In the genomic region with DNA sequence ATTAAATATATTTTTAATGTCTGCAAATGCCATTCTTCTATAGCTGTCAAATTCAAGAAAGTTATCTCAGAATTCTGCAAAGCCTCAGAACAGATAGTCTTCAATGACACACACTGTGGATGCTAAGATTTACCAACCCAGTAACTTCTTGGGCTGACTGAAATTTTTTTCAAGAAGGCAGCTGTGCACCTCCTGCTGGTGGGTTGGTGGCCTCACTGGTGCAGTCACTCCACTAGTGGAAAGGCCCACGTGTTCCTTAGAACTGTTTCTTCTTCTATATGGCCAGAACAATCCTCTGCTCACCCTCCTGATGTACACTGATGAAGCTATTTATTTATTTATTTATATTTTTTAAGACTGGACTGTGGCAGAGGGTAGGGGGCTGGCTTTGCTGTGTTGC, we compare ENCODE assay signal across 10 cellular contexts. TPM values are rescaled to one million over a fixed set of nuclear protein-coding genes. Genes with fewer than 3 reads are reported as not detected.
A peak's percentile ranks its signal among the peaks of the same experiment; 100 is the strongest.
DNase-seq lines count a peak whose midpoint lies in the region; ATAC-seq and TF ChIP-seq lines count a peak whose summit lies in the region.
"Had no signal": no experiment of that assay in that cellular context is flagged by ENCODE, and none has a peak within 500 bp of the region (broad histone marks: within the 10 kb centered on the region; RNA-seq: fewer than 3 reads in every experiment).

No MANE protein-coding gene starts in this region.

- in situ Hi-C loops in Panc1 (cut with HindIII; ENCODE audit: low pct_unique_long_range_greater_than_20kb, low sequenced_read_pairs): no loop called here

- WGBS in adrenal gland, 4 donors: 12 to 31% (median 14%) methylated on average over 1 of the region's 1 CpG

- intact Hi-C loops in Panc1 (cut with micrococcal nuclease; ENCODE audit: unreplicated experiment): no loop called here
- intact Hi-C loops in adrenal gland (cut with DNase I): loop anchor here (10.0 kb wide), 1 partner anchor 242 kb away; no protein-coding TSS in a partner anchor

- H3K27me3 ChIP-seq in Panc1 (ENCODE audit: control insufficient read depth, insufficient read depth, low read length) (peaks cover 6% of the 10 kb centered on the region), adrenal gland (peaks cover 15% of the 10 kb centered on the region)
- H3K27me3 ChIP-seq: upper lobe of left lung had no signal

- H3K4me3 ChIP-seq in AG09309 (ENCODE audit: control insufficient read depth, low read depth, low read length) (no peak overlapping the region), Panc1 (ENCODE audit: low read depth in 2 of 2, low read length in 2 of 2) (no peak overlapping the region), fibroblast of villous mesenchyme (ENCODE audit: low read depth, low read length) (no peak overlapping the region), adrenal gland (no peak overlapping the region)
- H3K4me3 ChIP-seq: upper lobe of left lung had no signal

- TF ChIP-seq CTCF in AG09309 (IDR thresholded peaks at IDR 0.05; ENCODE audit: control insufficient read depth, insufficient read depth, low read depth, low read length, missing control alignments): peak; percentile 38
- TF ChIP-seq CTCF in Panc1 (IDR thresholded peaks at IDR 0.05): peak; percentile 34; the same call in 1 of the 2 replicates
- TF ChIP-seq CTCF in fibroblast of villous mesenchyme (IDR thresholded peaks at IDR 0.05; ENCODE audit: insufficient read depth, low read depth, low read length): peak; percentile 37
- TF ChIP-seq CTCF in mesothelial cell of epicardium (IDR thresholded peaks at IDR 0.05; ENCODE audit: unreplicated experiment): no peak
- peak in 3 of 6 experiments; percentile 6 to 27 (median 7) for TF ChIP-seq CTCF in adrenal gland (IDR thresholded peaks at IDR 0.05)

- no peak overlapping the region for H3K4me3 Mint-ChIP-seq in mesothelial cell of epicardium
- H3K4me3 Mint-ChIP-seq: IgD-negative memory B cell had no signal

- CTCF ChIA-PET in Panc1 (lab: Charles Lee): interaction anchor here (0.5 kb wide), 1 partner anchor 9 kb away, joined by 5 read pairs; no protein-coding TSS in a partner anchor

- no TSS peak for BruUV-seq in Panc1 (replicated peaks; lab: Mats Ljungman, UMichigan)

- POLR2A ChIA-PET in Panc1 (lab: Charles Lee): no interaction called here

- H3K4me1 Mint-ChIP-seq in mesothelial cell of epicardium: peaks cover 2% of the 10 kb centered on the region
- H3K4me1 Mint-ChIP-seq: IgD-negative memory B cell had no signal

- DNase-seq in AG09309 (ENCODE audit: low read depth) (no peak), Panc1 (ENCODE audit: low read depth, low spot score) (no peak), fibroblast of villous mesenchyme (ENCODE audit: low read depth) (no peak), mesothelial cell of epicardium (ENCODE audit: low spot score in 2 of 2, unreplicated experiment in 2 of 2) (no peak), adrenal gland (no peak), epidermal melanocyte (ENCODE audit: insufficient read length, low spot score) (no peak)
- DNase-seq in central memory CD4-positive, alpha-beta T cell: no peak
- DNase-seq: upper lobe of left lung had no signal

- H3K36me3 Mint-ChIP-seq in mesothelial cell of epicardium: no peaks in the 10 kb centered on the region
- H3K36me3 Mint-ChIP-seq: IgD-negative memory B cell had no signal

- no peak for TF ChIP-seq POLR2A in adrenal gland (IDR thresholded peaks at IDR 0.05)

- H3K36me3 ChIP-seq in Panc1 (ENCODE audit: control insufficient read depth, insufficient read depth, low read length) (no peaks in the 10 kb centered on the region), adrenal gland (replicated peaks in 1 of 2) (no peaks in the 10 kb centered on the region)
- H3K36me3 ChIP-seq: upper lobe of left lung had no signal

- H3K27ac ChIP-seq in Panc1 (ENCODE audit: low read length): no peak overlapping the region
- no peak overlapping the region for H3K27ac ChIP-seq in adrenal gland
- H3K27ac ChIP-seq: upper lobe of left lung had no signal

- H3K9me3 ChIP-seq in Panc1 (ENCODE audit: control insufficient read depth, insufficient read depth, low read depth, low read length) (no peaks in the 10 kb centered on the region), adrenal gland (replicated peaks in 1 of 3) (no peaks in the 10 kb centered on the region)
- H3K9me3 ChIP-seq: upper lobe of left lung had no signal

- no peaks in the 10 kb centered on the region for H3K4me1 ChIP-seq in Panc1 (ENCODE audit: control insufficient read depth, insufficient read depth, low read length)
- no peaks in the 10 kb centered on the region for H3K4me1 ChIP-seq in adrenal gland (replicated peaks in 1 of 2)
- H3K4me1 ChIP-seq: upper lobe of left lung had no signal

- H3K9me3 Mint-ChIP-seq in mesothelial cell of epicardium: no peaks in the 10 kb centered on the region
- H3K9me3 Mint-ChIP-seq: IgD-negative memory B cell had no signal

- ATAC-seq in GM18511 (IDR thresholded peaks at IDR 0.05; ENCODE audit: unreplicated experiment) (peak; percentile 60), Panc1 (peak; percentile 53; the same call in 1 of the 2 replicates)

- no peak overlapping the region for H3K27ac Mint-ChIP-seq in mesothelial cell of epicardium
- H3K27ac Mint-ChIP-seq: IgD-negative memory B cell had no signal

- peaks cover 15% of the 10 kb centered on the region for H3K27me3 Mint-ChIP-seq in mesothelial cell of epicardium (ENCODE audit: low read depth)

RNA-seq across cellular contexts. Expression of gene C6orf58, which starts 29.8 kb away (rescaled TPM):
- total RNA-seq in Panc1 (2021; ENCODE audit: unreplicated experiment) (not detected), fibroblast of villous mesenchyme (not detected in 2 replicates), mesothelial cell of epicardium (0.18 to 0.51 TPM (median 0.38 TPM) in 3 replicates), adrenal gland (not detected)
- not detected for polyA plus RNA-seq in Panc1 (2012; ENCODE audit: insufficient read length)
- polyA plus RNA-seq in adrenal gland: not detected
- total RNA-seq: upper lobe of left lung had no signal
- polyA plus RNA-seq: IgD-negative memory B cell had no signal
